Comparison of ENCODE assay signal across 23 cellular contexts in the genomic region with DNA sequence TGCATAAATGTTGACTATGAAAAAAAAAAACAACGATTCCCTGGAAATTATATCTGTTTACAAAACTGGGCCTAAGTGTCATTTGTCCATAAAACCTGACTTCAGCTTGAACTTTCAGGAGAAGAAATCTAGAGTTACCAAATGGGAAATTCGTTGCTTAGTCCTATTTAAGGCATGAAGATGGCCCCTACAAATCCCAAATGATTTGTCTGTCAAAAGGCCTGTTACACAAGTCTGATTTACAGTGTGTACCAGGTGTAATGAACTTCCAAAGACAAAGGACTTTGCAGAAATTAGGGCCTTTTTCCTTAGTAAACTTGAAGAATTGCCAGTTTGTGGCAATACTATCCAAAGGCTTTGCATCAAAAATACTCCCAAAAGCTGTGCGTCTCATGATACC.
"Had no signal": no experiment of that assay in that cellular context is flagged by ENCODE, and none has a peak within 500 bp of the region (broad histone marks: within the 10 kb centered on the region; RNA-seq: fewer than 3 reads in every experiment).

No MANE protein-coding gene starts in this region.

- H3K27me3 ChIP-seq: brain microvascular endothelial cell, MG63 had no signal

- H3K27me3 Mint-ChIP-seq: activated CD4-positive, alpha-beta T cell treated with anti-CD3 and anti-CD28 coated beads, Interleukin-2, amount 10 ng/mL, durations not matched to agents 24 days and 14 days had no signal

- H3K4me3 Mint-ChIP-seq: activated CD4-positive, alpha-beta T cell treated with anti-CD3 and anti-CD28 coated beads, Interleukin-2, amount 10 ng/mL, durations not matched to agents 24 days and 14 days; activated T-cell treated with anti-CD3 and anti-CD28 coated beads, Interleukin-2, amount 50 U/mL, for 4 hours; T-helper 17 cell; WTC11 had no signal

- ATAC-seq: activated naive CD4-positive, alpha-beta T cell treated with anti-CD3 and anti-CD28 coated beads, Interleukin-2, amount 50 U/mL, for 72 hours; activated T-cell treated with anti-CD3 and anti-CD28 coated beads, Interleukin-2, amount 50 U/mL, for 4 hours; PC-3; T-helper 17 cell; WTC11 had no signal

- H3K4me3 ChIP-seq: MG63 had no signal

- H3K27ac ChIP-seq: brain microvascular endothelial cell had no signal

- H3K9me3 ChIP-seq: MG63 had no signal

- H3K36me3 ChIP-seq: brain microvascular endothelial cell, MG63 had no signal

- H3K9me3 Mint-ChIP-seq: activated CD4-positive, alpha-beta T cell treated with anti-CD3 and anti-CD28 coated beads, Interleukin-2, amount 10 ng/mL, durations not matched to agents 24 days and 14 days; activated naive CD4-positive, alpha-beta T cell treated with anti-CD3 and anti-CD28 coated beads, Interleukin-2, amount 50 U/mL, for 72 hours had no signal

- H3K27ac Mint-ChIP-seq: activated CD4-positive, alpha-beta T cell treated with anti-CD3 and anti-CD28 coated beads, Interleukin-2, amount 10 ng/mL, durations not matched to agents 24 days and 14 days; activated naive CD4-positive, alpha-beta T cell treated with anti-CD3 and anti-CD28 coated beads, Interleukin-2, amount 50 U/mL, for 72 hours; T-helper 17 cell; WTC11 had no signal

- H3K4me1 Mint-ChIP-seq: T-helper 17 cell had no signal

- DNase-seq: activated CD4-positive, alpha-beta T cell treated with anti-CD3 and anti-CD28 coated beads for 1 hour; activated CD4-positive, alpha-beta T cell treated with anti-CD3 and anti-CD28 coated beads, Interleukin-2, amount 10 ng/mL, durations not matched to agents 24 days and 14 days; activated CD4-positive, alpha-beta T cell treated with anti-CD3 and anti-CD28 coated beads, Interleukin-2, amount 50 U/mL, for 48 hours; activated CD8-positive, alpha-beta memory T cell treated with anti-CD3 and anti-CD28 coated beads for 24 hours; activated effector memory CD4-positive, alpha-beta T cell treated with anti-CD3 and anti-CD28 coated beads, Interleukin-2, amount 50 U/mL, for 16 hours; activated naive CD4-positive, alpha-beta T cell treated with Interleukin-2 at 50 U/mL for 16 hours; activated T-cell treated with anti-CD3 and anti-CD28 coated beads, Interleukin-2, amount 50 U/mL, for 4 hours; cerebellar nuclear complex; MG63; NCI-H1105; NCI-H1436; NCI-H1694 treated with DMSO at 0.1 percent for 48 hours; NCI-H2029 treated with DMSO at 0.1 percent for 48 hours; NCI-H510A treated with DMSO at 0.1 percent for 48 hours; NCI-H69; NK-92 treated with Interleukin-12 subunit alpha and Interleukin-12 subunit beta, amount 100 ng/mL, for 24 hours; PC-3; SHP77 treated with DMSO at 0.1 percent for 48 hours; T-helper 17 cell; T-helper 9 cell had no signal
